Comparison of ENCODE assay signal across 19 cellular contexts in genomic region chr4:20445933-20446723, GRCh38.
DNase-seq lines count a peak whose midpoint lies in the region; ATAC-seq, FAIRE-seq and TF ChIP-seq lines count a peak whose summit lies in the region.
"Had no signal": no experiment of that assay in that cellular context is flagged by ENCODE, and none has a peak within 500 bp of the region (broad histone marks: within the 10 kb centered on the region; RNA-seq: fewer than 3 reads in every experiment).

No MANE protein-coding gene starts in this region.

- 54% methylated on average over 5 of the region's 5 CpGs for WGBS in suprapubic skin
- WGBS in pancreas, 2 donors: 43 to 49% methylated on average over 5 of the region's 5 CpGs

- no peak for FAIRE-seq in pancreas (lab: Jason Lieb, UNC)
- FAIRE-seq in HTR-8/SVneo (lab: Jason Lieb, UNC): no peak

- no peak overlapping the region for H3K27ac ChIP-seq in suprapubic skin
- no peak overlapping the region for H3K27ac ChIP-seq in pancreas
- H3K27ac ChIP-seq: vagina had no signal

- ATAC-seq in pancreas: no peak
- ATAC-seq: effector memory CD8-positive, alpha-beta T cell; naive thymus-derived CD8-positive, alpha-beta T cell had no signal

- H3K27me3 ChIP-seq in suprapubic skin: no peaks in the 10 kb centered on the region
- H3K27me3 ChIP-seq in pancreas: no peaks in the 10 kb centered on the region
- H3K27me3 ChIP-seq: vagina had no signal

- intact Hi-C loops in pancreas (cut with DNase I): no loop called here

- DNase-seq in DMS114 treated with DMSO at 0.1 percent for 48 hours (lab: John Stamatoyannopoulos, UW; ENCODE audit: unreplicated experiment) (peak; percentile 65), NCI-H524 treated with DMSO at 0.1 percent for 48 hours (lab: John Stamatoyannopoulos, UW) (peak; percentile 97), fibroblast of villous mesenchyme (ENCODE audit: low read depth) (peak; percentile 95), myocyte (ENCODE audit: low read depth) (peak; percentile 62), suprapubic skin (ENCODE audit: low spot score in 2 of 2) (no peak), NCI-H2171 (lab: John Stamatoyannopoulos, UW) (no peak), pancreas (no peak), HTR-8/SVneo (ENCODE audit: insufficient read length, low spot score) (no peak)
- DNase-seq: ACHN; activated CD4-positive, CD25-positive, alpha-beta regulatory T cell treated with anti-CD3 and anti-CD28 coated beads, Interleukin-2, amount 50 U/mL, for 72 hours; DMS53; effector memory CD8-positive, alpha-beta T cell; naive thymus-derived CD8-positive, alpha-beta T cell; retina; SHP77; stimulated activated CD4-positive, alpha-beta T cell treated with anti-CD3 and anti-CD28 coated beads, Interleukin-2, amount 100 ng/mL, for 24 hours; T-helper 2 cell had no signal

- TF ChIP-seq CTCF in fibroblast of villous mesenchyme (IDR thresholded peaks at IDR 0.05; ENCODE audit: insufficient read depth, low read depth, low read length) (no peak), suprapubic skin (IDR thresholded peaks at IDR 0.05) (no peak), pancreas (IDR thresholded peaks at IDR 0.05) (no peak)

- H3K36me3 ChIP-seq in suprapubic skin (no peaks in the 10 kb centered on the region), pancreas (no peaks in the 10 kb centered on the region)
- H3K36me3 ChIP-seq: vagina had no signal

- no peak for TF ChIP-seq EP300 in suprapubic skin (IDR thresholded peaks at IDR 0.05)

- TF ChIP-seq POLR2A in suprapubic skin (IDR thresholded peaks at IDR 0.05): no peak

- no peaks in the 10 kb centered on the region for H3K4me1 ChIP-seq in suprapubic skin
- no peaks in the 10 kb centered on the region for H3K4me1 ChIP-seq in pancreas
- H3K4me1 ChIP-seq: vagina had no signal

- H3K4me3 ChIP-seq in fibroblast of villous mesenchyme (ENCODE audit: low read depth, low read length) (no peak overlapping the region), suprapubic skin (no peak overlapping the region), pancreas (no peak overlapping the region)
- H3K4me3 ChIP-seq: GM23338, vagina had no signal

- H3K9me3 ChIP-seq in suprapubic skin (no peaks in the 10 kb centered on the region), pancreas (no peaks in the 10 kb centered on the region)
- H3K9me3 ChIP-seq: vagina had no signal

Comparison
In these comparisons a context has a peak if more than half of its experiments do, and no peak if none do; other contexts are left out.
1. DNase-seq: peak in DMS114 treated with DMSO at 0.1 percent for 48 hours (single experiment), NCI-H524 treated with DMSO at 0.1 percent for 48 hours (single experiment), fibroblast of villous mesenchyme (single experiment) and myocyte (single experiment); none in suprapubic skin (0 of 2), NCI-H2171 (single experiment), pancreas (0 of 6) and HTR-8/SVneo (single experiment).